13 cellular contexts compared by ENCODE assay signal in genomic region chr4:138243369-138243768, GRCh38. TPM values are rescaled to one million over a fixed set of nuclear protein-coding genes. Genes with fewer than 3 reads are reported as not detected.
DNase-seq lines count a peak whose midpoint lies in the region; TF ChIP-seq lines count a peak whose summit lies in the region.
"Had no signal": no experiment of that assay in that cellular context is flagged by ENCODE, and none has a peak within 500 bp of the region (broad histone marks: within the 10 kb centered on the region; RNA-seq: fewer than 3 reads in every experiment).

No MANE protein-coding gene starts in this region.

- H3K27ac Mint-ChIP-seq in H9: peak overlapping the region; percentile 17 to 89 (median 88); a peak in 5 of 7 replicates
- H3K27ac Mint-ChIP-seq: T-helper 17 cell had no signal

- peak overlapping the region; percentile 62 for H3K18ac ChIP-seq in H9 (ENCODE audit: insufficient read length, low read depth, low read length)

- H4K8ac ChIP-seq in H9 (replicated peaks; ENCODE audit: insufficient read length, low read depth, low read length): no peak overlapping the region

- H3K14ac ChIP-seq in H9 (ENCODE audit: insufficient read depth, low read length): no peak overlapping the region

- H3K9me3 ChIP-seq in BLaER1: no peaks in the 10 kb centered on the region
- H3K9me3 ChIP-seq in H9 (ENCODE audit: control insufficient read depth, low read depth, low read length): no peaks in the 10 kb centered on the region
- no peaks in the 10 kb centered on the region for H3K9me3 ChIP-seq in OCI-LY1 (ENCODE audit: low read length)
- no peaks in the 10 kb centered on the region for H3K9me3 ChIP-seq in fibroblast of lung (ENCODE audit: control insufficient read depth, insufficient read depth, low read depth, low read length)
- H3K9me3 ChIP-seq: HAP-1 had no signal

- no peak overlapping the region for H2BK5ac ChIP-seq in H9 (ENCODE audit: insufficient read length, low read length)

- H3K27me3 ChIP-seq in BLaER1 (no peaks in the 10 kb centered on the region), H9 (ENCODE audit: insufficient read depth, low read length) (no peaks in the 10 kb centered on the region), OCI-LY1 (ENCODE audit: insufficient read depth, low read length) (no peaks in the 10 kb centered on the region), fibroblast of lung (ENCODE audit: control insufficient read depth, insufficient read depth, low read length) (no peaks in the 10 kb centered on the region)

- no peak overlapping the region for H2BK120ac ChIP-seq in H9 (ENCODE audit: low read depth, low read length, poor library complexity, severe bottlenecking)

- peak overlapping the region; percentile 96 for H2AFZ ChIP-seq in H9 (ENCODE audit: low read length)
- peak overlapping the region; percentile 31; the same call in 1 of the 2 replicates for H2AFZ ChIP-seq in OCI-LY1 (ENCODE audit: low read length)
- H2AFZ ChIP-seq in fibroblast of lung (ENCODE audit: low read length): peak overlapping the region; percentile 71

- H2BK12ac ChIP-seq in H9 (ENCODE audit: insufficient read length, low read depth, low read length): no peak overlapping the region

- peak overlapping the region; percentile 29 for H3T11ph ChIP-seq in H9 (ENCODE audit: low read length)

- H3K36me3 Mint-ChIP-seq in H9 (ENCODE audit: insufficient read depth in 1 of 3, low read depth in 3 of 3): peaks cover 0 to 5% (median 2%) of the 10 kb centered on the region in 3 experiments; a peak in 2 of 7 replicates

- H3K79me1 ChIP-seq in H9 (ENCODE audit: insufficient read depth, low read depth, low read length, poor library complexity, severe bottlenecking): no peaks in the 10 kb centered on the region

- H3K9ac ChIP-seq in BLaER1: no peak overlapping the region
- no peak overlapping the region for H3K9ac ChIP-seq in H9 (ENCODE audit: extremely low read depth, insufficient read length, low read length)
- H3K9ac ChIP-seq in OCI-LY1 (ENCODE audit: low read length): no peak overlapping the region
- no peak overlapping the region for H3K9ac ChIP-seq in fibroblast of lung (ENCODE audit: insufficient read depth, low read length)

- peaks cover 3% of the 10 kb centered on the region; the same call in 1 of the 2 replicates for H3F3A ChIP-seq in OCI-LY1 (ENCODE audit: insufficient read depth, low read length)

- DNase-seq in H9: no peak
- peak in 1 of 2 donors; percentile 74 for DNase-seq in fibroblast of lung (ENCODE audit: low read depth in 2 of 2)
- no peak for DNase-seq in retina
- DNase-seq in COLO668 (lab: John Stamatoyannopoulos, UW; ENCODE audit: unreplicated experiment): no peak
- no peak for DNase-seq in NCI-H446 (lab: John Stamatoyannopoulos, UW)
- no peak for DNase-seq in T1000 (lab: John Stamatoyannopoulos, UW)
- DNase-seq: activated T-cell treated with anti-CD3 and anti-CD28 coated beads, Interleukin-2, amount 50 U/mL, for 48 hours; head of caudate nucleus; NCI-H1436 treated with DMSO at 0.1 percent for 48 hours; T-helper 17 cell had no signal

- WGBS in H9 (ENCODE audit: extremely low coverage, insufficient read length, low lambda C conversion rate): no CpG with 5 or more reads among the region's 3 CpGs

- H3K56ac ChIP-seq in H9 (ENCODE audit: insufficient read length, low read depth, low read length): no peak overlapping the region

- no peak for TF ChIP-seq CTCF in H9 (conservative IDR thresholded peaks at IDR 0.05)
- TF ChIP-seq CTCF in OCI-LY1 (IDR thresholded peaks at IDR 0.05; ENCODE audit: low read length): no peak
- no peak for TF ChIP-seq CTCF in fibroblast of lung (conservative IDR thresholded peaks at IDR 0.05 in 1 of 2, IDR thresholded peaks at IDR 0.05 in 1 of 2; ENCODE audit: low read depth in 1 of 2, low read length in 2 of 2)

- H3K4ac ChIP-seq in H9 (ENCODE audit: low read depth, low read length): no peak overlapping the region

- H4K5ac ChIP-seq in H9 (ENCODE audit: insufficient read length, low read depth, low read length): no peak overlapping the region

- H3K4me1 Mint-ChIP-seq in H9: peaks cover 24 to 26% of the 10 kb centered on the region in 2 experiments

- H4K91ac ChIP-seq in H9 (ENCODE audit: insufficient read length, low read depth, low read length): no peak overlapping the region

- H2AK5ac ChIP-seq in H9 (ENCODE audit: insufficient read length, low read length): no peak overlapping the region

- no peaks in the 10 kb centered on the region for H3K36me3 ChIP-seq in BLaER1
- H3K36me3 ChIP-seq in OCI-LY1 (ENCODE audit: insufficient read depth, low read length): no peaks in the 10 kb centered on the region; the same call in 1 of the 2 replicates
- H3K36me3 ChIP-seq in fibroblast of lung (ENCODE audit: control insufficient read depth, insufficient read depth, low read length): no peaks in the 10 kb centered on the region
- H3K36me3 ChIP-seq: HAP-1 had no signal

- H3K4me3 Mint-ChIP-seq in H9: peak overlapping the region in 1 of 2 experiments; percentile 44; a peak in 1 of 5 replicates
- H3K4me3 Mint-ChIP-seq: T-helper 17 cell had no signal

- H4K20me1 ChIP-seq in BLaER1: no peaks in the 10 kb centered on the region
- H4K20me1 ChIP-seq in H9 (ENCODE audit: control insufficient read depth, insufficient read depth, insufficient read length): peaks cover 3% of the 10 kb centered on the region
- no peaks in the 10 kb centered on the region for H4K20me1 ChIP-seq in OCI-LY1 (ENCODE audit: insufficient read depth, low read length)
- H4K20me1 ChIP-seq in fibroblast of lung (ENCODE audit: control insufficient read depth, extremely low read depth, insufficient read depth, low read length): no peaks in the 10 kb centered on the region

- H3K4me3 ChIP-seq in BLaER1: no peak overlapping the region
- no peak overlapping the region for H3K4me3 ChIP-seq in OCI-LY1 (ENCODE audit: low read depth, low read length, poor library complexity, severe bottlenecking)
- H3K4me3 ChIP-seq in fibroblast of lung (replicated peaks in 1 of 4; ENCODE audit: control extremely low read depth in 1 of 4, insufficient read depth in 1 of 4, low read depth in 3 of 4, low read length in 4 of 4): no peak overlapping the region

- H3K9me2 ChIP-seq in OCI-LY1 (ENCODE audit: low read depth, low read length): no peaks in the 10 kb centered on the region

- H2BK15ac ChIP-seq in H9 (ENCODE audit: low read depth, low read length): no peak overlapping the region

- peaks cover 10% of the 10 kb centered on the region for H3K23me2 ChIP-seq in H9 (ENCODE audit: insufficient read length, low read depth, low read length, poor library complexity, severe bottlenecking)

- H3K23ac ChIP-seq in H9 (ENCODE audit: insufficient read length, low read depth, low read length): no peak overlapping the region

- peaks cover 9% of the 10 kb centered on the region; the same call in 1 of the 2 replicates for H3K79me2 ChIP-seq in H9 (ENCODE audit: insufficient read depth, low read length)
- peaks cover 16% of the 10 kb centered on the region; the same call in 1 of the 2 replicates for H3K79me2 ChIP-seq in OCI-LY1 (ENCODE audit: insufficient read depth, low read length)
- peaks cover 14% of the 10 kb centered on the region for H3K79me2 ChIP-seq in fibroblast of lung (ENCODE audit: control insufficient read depth, insufficient read depth, low read length)

- no peaks in the 10 kb centered on the region for H3K27me3 Mint-ChIP-seq in H9 (ENCODE audit: low read depth)
- H3K27me3 Mint-ChIP-seq: T-helper 17 cell had no signal

- H3K9me3 Mint-ChIP-seq in H9: no peaks in the 10 kb centered on the region; a peak in 1 of 5 replicates

- no peak overlapping the region for H3K27ac ChIP-seq in BLaER1
- H3K27ac ChIP-seq in H9 (ENCODE audit: insufficient read length, low read depth, low read length): no peak overlapping the region
- peak overlapping the region; percentile 86 for H3K27ac ChIP-seq in OCI-LY1 (ENCODE audit: low read depth, low read length, poor library complexity, severe bottlenecking)
- H3K27ac ChIP-seq in fibroblast of lung (ENCODE audit: insufficient read depth, low read length): peak overlapping the region; percentile 22

- H2BK20ac ChIP-seq in H9 (ENCODE audit: low read depth, low read length, poor library complexity, severe bottlenecking): no peak overlapping the region

- H3K4me2 ChIP-seq in BLaER1: 0 out of 2 replicates have a peak overlapping the region, but pooled peaks have one; percentile 7
- H3K4me2 ChIP-seq in H9 (ENCODE audit: insufficient read depth, insufficient read length, low read length): no peak overlapping the region
- peak overlapping the region; percentile 29; the same call in 1 of the 2 replicates for H3K4me2 ChIP-seq in OCI-LY1 (ENCODE audit: low read length)
- no peak overlapping the region for H3K4me2 ChIP-seq in fibroblast of lung (ENCODE audit: extremely low read depth, insufficient read depth, low read length)

- H3K4me1 ChIP-seq in BLaER1 (peaks cover 21% of the 10 kb centered on the region), H9 (ENCODE audit: insufficient read depth, low read length) (no peaks in the 10 kb centered on the region; the same call in 1 of the 2 replicates), OCI-LY1 (ENCODE audit: insufficient read depth, low read length, severe bottlenecking) (peaks cover 56% of the 10 kb centered on the region), fibroblast of lung (ENCODE audit: control insufficient read depth, extremely low read depth, insufficient read depth, low read length) (no peaks in the 10 kb centered on the region)

RNA-seq across cellular contexts. Expression of gene SLC7A11, which starts 1.2 kb away (rescaled TPM):
- total RNA-seq in H9 (2021): 19.3 and 19.8 TPM in 2 replicates
- 46.0 and 74.8 TPM in 2 replicates for total RNA-seq in fibroblast of lung
- polyA plus RNA-seq in fibroblast of lung: 9.6 and 16.0 TPM in 2 replicates
- 5.9 and 9.5 TPM in 2 replicates for polyA plus RNA-seq in fibroblast of lung (2012)
- 20.1 and 22.5 TPM in 2 replicates for polyA minus RNA-seq in fibroblast of lung (ENCODE audit: low replicate concordance)

Comparison
In these comparisons a context has a peak if more than half of its experiments do, and no peak if none do; other contexts are left out.
1. H3K27ac ChIP-seq: peak in OCI-LY1 (single experiment) and fibroblast of lung (single experiment); none in BLaER1 (single experiment) and H9 (single experiment).
2. H3K4me2 ChIP-seq: peak in BLaER1 (single experiment) and OCI-LY1 (single experiment); none in H9 (single experiment) and fibroblast of lung (single experiment).
3. H2AFZ ChIP-seq: peak in every context shown above with its lines; median percentile 96 in H9; 71 in fibroblast of lung; 31 in OCI-LY1.